In the genomic region with DNA sequence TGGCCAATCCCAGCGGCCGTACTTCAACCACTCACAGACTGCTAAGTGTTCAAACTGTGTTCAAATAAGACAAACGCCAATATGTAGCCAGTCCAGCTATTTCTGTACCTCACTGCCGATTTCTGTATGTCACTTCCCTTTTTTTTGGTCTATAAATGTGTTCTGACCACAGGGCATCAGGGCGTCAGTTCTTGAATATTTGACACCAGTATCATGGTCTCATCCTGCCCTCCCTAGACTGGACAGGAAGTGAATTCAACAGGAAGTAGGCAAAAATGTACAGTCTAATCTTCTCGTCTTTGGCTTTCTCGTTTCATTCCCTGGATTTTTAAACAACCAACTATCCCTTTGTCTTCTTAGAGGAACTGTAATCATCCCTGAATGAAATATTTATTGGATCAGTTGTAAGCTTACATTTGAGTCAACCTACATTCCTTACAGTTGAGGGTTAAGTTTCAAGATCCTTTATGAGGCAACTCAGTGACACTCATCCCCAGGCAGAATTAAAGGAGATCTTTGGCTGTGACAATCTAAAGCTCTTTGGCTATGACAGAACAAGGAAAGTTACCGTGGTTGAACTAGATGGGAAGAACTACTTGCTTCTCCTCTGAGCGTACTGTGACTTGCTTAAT, we compare ENCODE assay signal across 13 cellular contexts.
DNase-seq lines count a peak whose midpoint lies in the region; ATAC-seq and TF ChIP-seq lines count a peak whose summit lies in the region.
"Had no signal": no experiment of that assay in that cellular context is flagged by ENCODE, and none has a peak within 500 bp of the region (broad histone marks: within the 10 kb centered on the region; RNA-seq: fewer than 3 reads in every experiment).

No MANE protein-coding gene starts in this region.

- WGBS in right cardiac atrium, result 52% methylated on average over 9 of the region's 9 CpGs

- peak in 1 of 2 donors; percentile 41 for ATAC-seq in right cardiac atrium
- peak; percentile 64 for ATAC-seq in HG03108 (IDR thresholded peaks at IDR 0.05; ENCODE audit: unreplicated experiment)
- peak; percentile 60 for ATAC-seq in upper lobe of right lung
- ATAC-seq in GM19328 (IDR thresholded peaks at IDR 0.05; ENCODE audit: unreplicated experiment), result no peak
- ATAC-seq in activated naive CD4-positive, alpha-beta T cell treated with anti-CD3 and anti-CD28 coated beads, Interleukin-2, amount 50 U/mL, for 72 hours, result no peak
- ATAC-seq: A549 had no signal

- H3K9me3 Mint-ChIP-seq in activated naive CD4-positive, alpha-beta T cell treated with anti-CD3 and anti-CD28 coated beads, Interleukin-2, amount 50 U/mL, for 72 hours, result peaks cover 5 to 8% of the 10 kb centered on the region in 2 donors

- H3K36me3 ChIP-seq in right atrium auricular region (no peaks in the 10 kb centered on the region), upper lobe of right lung (no peaks in the 10 kb centered on the region)

- H3K4me1 ChIP-seq in right cardiac atrium (ENCODE audit: control insufficient read depth, insufficient read depth, low read length) (no peaks in the 10 kb centered on the region), right atrium auricular region (peaks cover 0 to 14% of the 10 kb centered on the region in 2 donors), upper lobe of right lung (no peaks in the 10 kb centered on the region)
- H3K4me1 ChIP-seq: A549 had no signal

- TF ChIP-seq CTCF in right atrium auricular region (IDR thresholded peaks at IDR 0.05) (no peak), upper lobe of right lung (IDR thresholded peaks at IDR 0.05) (no peak)

- H3K4me3 ChIP-seq in right cardiac atrium (ENCODE audit: low read length) (no peak overlapping the region), right atrium auricular region (no peak overlapping the region), upper lobe of right lung (no peak overlapping the region)
- H3K4me3 ChIP-seq: A549 had no signal

- no peak for DNase-seq in right cardiac atrium
- DNase-seq in right atrium auricular region (ENCODE audit: low spot score), result no peak
- DNase-seq in SKM-1 treated with dmso at 0.1 percent for 144 hours (lab: John Stamatoyannopoulos, UW; ENCODE audit: unreplicated experiment), result peak; percentile 46
- no peak for DNase-seq in upper lobe of right lung
- DNase-seq in activated naive CD4-positive, alpha-beta T cell treated with anti-CD3 and anti-CD28 coated beads, Interleukin-2, amount 50 U/mL, for 72 hours (ENCODE audit: low spot score in 2 of 2), result no peak
- DNase-seq in activated effector memory CD4-positive, alpha-beta T cell treated with Interleukin-2 at 50 U/mL for 16 hours, result no peak
- DNase-seq: NCI-H1105 treated with DMSO at 0.1 percent for 48 hours, SHP77 treated with DMSO at 0.1 percent for 48 hours had no signal

- no peak overlapping the region for H3K27ac Mint-ChIP-seq in activated naive CD4-positive, alpha-beta T cell treated with anti-CD3 and anti-CD28 coated beads, Interleukin-2, amount 50 U/mL, for 72 hours
- H3K27ac Mint-ChIP-seq: memory B cell; stimulated activated naive CD8-positive, alpha-beta T cell treated with anti-CD3 and anti-CD28 coated beads, Interleukin-15, Interleukin-2, amounts not matched to agents 100 ng/mL and 50 ng/mL, for 24 hours had no signal

- peak overlapping the region; percentile 42 for H3K27ac ChIP-seq in right cardiac atrium (ENCODE audit: low read length)
- H3K27ac ChIP-seq in right atrium auricular region, result peak overlapping the region in 1 of 2 donors; percentile 44
- H3K27ac ChIP-seq in upper lobe of right lung, result no peak overlapping the region
- H3K27ac ChIP-seq: A549 had no signal

- H3K9me3 ChIP-seq in right cardiac atrium (ENCODE audit: control insufficient read depth, low read length) (no peaks in the 10 kb centered on the region), right atrium auricular region (peaks cover 0 to 4% of the 10 kb centered on the region in 2 donors), upper lobe of right lung (no peaks in the 10 kb centered on the region)
- H3K9me3 ChIP-seq: A549 had no signal

- intact Hi-C loops in right cardiac atrium (cut with DNase I), result no loop called here
- intact Hi-C loops in upper lobe of right lung (cut with DNase I), result no loop called here

- no peaks in the 10 kb centered on the region for H3K36me3 Mint-ChIP-seq in activated naive CD4-positive, alpha-beta T cell treated with anti-CD3 and anti-CD28 coated beads, Interleukin-2, amount 50 U/mL, for 72 hours
- H3K36me3 Mint-ChIP-seq: memory B cell had no signal

- H3K27me3 ChIP-seq in right cardiac atrium (ENCODE audit: control insufficient read depth, insufficient read depth) (no peaks in the 10 kb centered on the region), right atrium auricular region (no peaks in the 10 kb centered on the region), upper lobe of right lung (no peaks in the 10 kb centered on the region)

Comparison
In these comparisons a context has a peak if more than half of its experiments do, and no peak if none do; other contexts are left out.
1. ATAC-seq: peak in HG03108 (single experiment) and upper lobe of right lung (single experiment); none in GM19328 (single experiment) and activated naive CD4-positive, alpha-beta T cell treated with anti-CD3 and anti-CD28 coated beads, Interleukin-2, amount 50 U/mL, for 72 hours (0 of 2).